In genomic region chr7:135493362-135493761, GRCh38 we compare ENCODE assay signal across 1 cellular context.
TF ChIP-seq lines count a peak whose summit lies in the region.

No MANE protein-coding gene starts in this region.

TF ChIP-seq in HepG2, 621 proteins besides CTCF, POLR2A, EP300 and RAD21 (continued from another document):
- TF ChIP-seq CEBPB (IDR thresholded peaks at IDR 0.05; ENCODE audit: borderline replicate concordance, low read depth, low read length) = peak; percentile 71; the same call in 1 of the 2 replicates
